ENCODE assay signal across 27 cellular contexts in genomic region chr4:162509333-162509732, GRCh38.
"Had no signal": no experiment of that assay in that cellular context is flagged by ENCODE, and none has a peak within 500 bp of the region (broad histone marks: within the 10 kb centered on the region; RNA-seq: fewer than 3 reads in every experiment).

No MANE protein-coding gene starts in this region.

- H3K36me3 ChIP-seq: colonic mucosa, esophagus muscularis mucosa, esophagus squamous epithelium, gastrocnemius medialis, gastroesophageal sphincter, heart left ventricle, heart right ventricle had no signal

- H3K4me3 ChIP-seq: colonic mucosa, coronary artery, dorsolateral prefrontal cortex, esophagus muscularis mucosa, esophagus squamous epithelium, gastrocnemius medialis, gastroesophageal sphincter, heart left ventricle, heart right ventricle, hepatocyte had no signal

- H3K79me2 ChIP-seq: hepatocyte had no signal

- H2AFZ ChIP-seq: hepatocyte had no signal

- H3K27me3 ChIP-seq: colonic mucosa, dorsolateral prefrontal cortex, esophagus muscularis mucosa, esophagus squamous epithelium, foreskin keratinocyte, gastrocnemius medialis, heart left ventricle, heart right ventricle, hepatocyte had no signal

- H3K4me2 ChIP-seq: hepatocyte had no signal

- FAIRE-seq: endometrium, endothelial cell of umbilical vein, frontal cortex had no signal

- ATAC-seq: effector memory CD8-positive, alpha-beta T cell; esophagus mucosa; foreskin keratinocyte; gastrocnemius medialis; gastroesophageal sphincter; heart left ventricle; heart right ventricle had no signal

- H3K4me1 ChIP-seq: colonic mucosa, esophagus muscularis mucosa, esophagus squamous epithelium, foreskin keratinocyte, gastrocnemius medialis, gastroesophageal sphincter, heart left ventricle, heart right ventricle had no signal

- H3K9me3 ChIP-seq: colonic mucosa, esophagus muscularis mucosa, esophagus squamous epithelium, gastrocnemius medialis, gastroesophageal sphincter, heart left ventricle, heart right ventricle had no signal

- DNase-seq: colonic mucosa; cortex of kidney; dermis blood vessel endothelial cell; dorsolateral prefrontal cortex; effector CD4-positive, alpha-beta T cell; effector CD8-positive, alpha-beta T cell; effector memory CD4-positive, alpha-beta T cell; effector memory CD8-positive, alpha-beta T cell; endodermal cell; erythroblast; esophagus squamous epithelium; foreskin fibroblast; foreskin keratinocyte; foreskin melanocyte; gastrocnemius medialis; glutamatergic neuron; heart left ventricle; heart right ventricle had no signal

- H3K27ac ChIP-seq: colonic mucosa, coronary artery, epithelial cell of prostate, esophagus muscularis mucosa, esophagus squamous epithelium, foreskin keratinocyte, gastrocnemius medialis, gastroesophageal sphincter, heart left ventricle, heart right ventricle, hepatocyte had no signal
